ENCODE assay signal across 17 cellular contexts in genomic region chr1:38994196-38994595, GRCh38. TPM values are rescaled to one million over a fixed set of nuclear protein-coding genes. Genes with fewer than 3 reads are reported as not detected.
DNase-seq lines count a peak whose midpoint lies in the region; ATAC-seq and TF ChIP-seq lines count a peak whose summit lies in the region.
"Had no signal": no experiment of that assay in that cellular context is flagged by ENCODE, and none has a peak within 500 bp of the region (broad histone marks: within the 10 kb centered on the region; RNA-seq: fewer than 3 reads in every experiment).

No MANE protein-coding gene starts in this region.

- peak overlapping the region; percentile 39 for H3K27ac ChIP-seq in CD4-positive, CD25-positive, alpha-beta regulatory T cell (ENCODE audit: insufficient read depth, low read length, poor library complexity, severe bottlenecking)
- H3K27ac ChIP-seq in hepatocyte, result no peak overlapping the region
- H3K27ac ChIP-seq in Peyer's patch, result no peak overlapping the region
- H3K27ac ChIP-seq: thyroid gland had no signal

- peaks cover 80% of the 10 kb centered on the region for H3K4me1 ChIP-seq in CD4-positive, CD25-positive, alpha-beta regulatory T cell (ENCODE audit: control insufficient read depth, insufficient read depth, low read length, poor library complexity, severe bottlenecking)
- peaks cover 27% of the 10 kb centered on the region for H3K4me1 ChIP-seq in hepatocyte (ENCODE audit: insufficient read depth)
- H3K4me1 ChIP-seq in Peyer's patch, result peaks cover 0 to 42% (median 2%) of the 10 kb centered on the region in 4 donors
- H3K4me1 ChIP-seq: BE2C had no signal

- peak overlapping the region; percentile 0 to 72 (median 62) for H3K4me3 Mint-ChIP-seq in CD4-positive, CD25-positive, alpha-beta regulatory T cell
- H3K4me3 Mint-ChIP-seq in T-helper 17 cell, result peak overlapping the region; percentile 25
- H3K4me3 Mint-ChIP-seq: nephron progenitor cell had no signal

- peak overlapping the region; percentile 87 for H3K4me2 ChIP-seq in hepatocyte

- H3K4me1 Mint-ChIP-seq in CD4-positive, CD25-positive, alpha-beta regulatory T cell, result peaks cover 36 to 78% (median 54%) of the 10 kb centered on the region in 4 donors
- peaks cover 52% of the 10 kb centered on the region for H3K4me1 Mint-ChIP-seq in T-helper 17 cell

- H3K27me3 ChIP-seq in BJ (ENCODE audit: control insufficient read depth, insufficient read depth, low read length), result no peaks in the 10 kb centered on the region
- no peaks in the 10 kb centered on the region for H3K27me3 ChIP-seq in CD4-positive, CD25-positive, alpha-beta regulatory T cell (ENCODE audit: control insufficient read depth, insufficient read depth, low read length)
- no peaks in the 10 kb centered on the region for H3K27me3 ChIP-seq in hepatocyte
- no peaks in the 10 kb centered on the region for H3K27me3 ChIP-seq in Peyer's patch
- H3K27me3 ChIP-seq: BE2C, thyroid gland had no signal

- peaks cover 70% of the 10 kb centered on the region for H4K20me1 ChIP-seq in hepatocyte (ENCODE audit: insufficient read depth, poor library complexity, severe bottlenecking)

- H3K27me3 Mint-ChIP-seq in CD4-positive, CD25-positive, alpha-beta regulatory T cell, result peaks cover 6% of the 10 kb centered on the region
- no peaks in the 10 kb centered on the region for H3K27me3 Mint-ChIP-seq in T-helper 17 cell

- H2AFZ ChIP-seq in hepatocyte, result no peak overlapping the region

- CTCF ChIA-PET in BJ (lab: Yijun Ruan, JAX), result no interaction called here

- H3K4me3 ChIP-seq in BJ (ENCODE audit: low read depth, low read length) (no peak overlapping the region), hepatocyte (no peak overlapping the region), Peyer's patch (no peak overlapping the region)
- peak overlapping the region; percentile 19 for H3K4me3 ChIP-seq in CD4-positive, CD25-positive, alpha-beta regulatory T cell (ENCODE audit: low read depth, low read length)
- H3K4me3 ChIP-seq: thyroid gland had no signal

- H3K9me3 ChIP-seq in CD4-positive, CD25-positive, alpha-beta regulatory T cell (ENCODE audit: control insufficient read depth in 2 of 2, low read length in 2 of 2), result no peaks in the 10 kb centered on the region
- H3K9me3 ChIP-seq in T-helper 17 cell (ENCODE audit: control insufficient read depth, low read length, poor library complexity, severe bottlenecking) (no peaks in the 10 kb centered on the region), hepatocyte (ENCODE audit: low read depth) (no peaks in the 10 kb centered on the region), Peyer's patch (no peaks in the 10 kb centered on the region)
- H3K9me3 ChIP-seq: BE2C, thyroid gland had no signal

- H3K36me3 ChIP-seq in BJ (ENCODE audit: control insufficient read depth, insufficient read depth, low read length) (peaks cover 3% of the 10 kb centered on the region; the same call in 1 of the 2 replicates), hepatocyte (replicated peaks; ENCODE audit: insufficient read depth, low read depth) (no peaks in the 10 kb centered on the region), Peyer's patch (peaks cover 0 to 32% (median 0%) of the 10 kb centered on the region in 3 donors)
- H3K36me3 ChIP-seq in CD4-positive, CD25-positive, alpha-beta regulatory T cell (ENCODE audit: control insufficient read depth, insufficient read depth, low read length), result peaks cover 16% of the 10 kb centered on the region
- H3K36me3 ChIP-seq: thyroid gland had no signal

- peaks cover 80% of the 10 kb centered on the region for H3K79me2 ChIP-seq in hepatocyte

- WGBS in hepatocyte (ENCODE audit: low lambda C conversion rate, missing lambda C conversion rate), result 64% methylated on average over 5 of the region's 5 CpGs

- H3K27ac Mint-ChIP-seq in CD4-positive, CD25-positive, alpha-beta regulatory T cell, result peak overlapping the region in 2 of 3 donors; percentile 67 to 74
- peak overlapping the region; percentile 93 for H3K27ac Mint-ChIP-seq in T-helper 17 cell
- H3K27ac Mint-ChIP-seq: nephron progenitor cell had no signal

- H3K36me3 Mint-ChIP-seq in CD4-positive, CD25-positive, alpha-beta regulatory T cell, result peaks cover 19% of the 10 kb centered on the region
- H3K36me3 Mint-ChIP-seq in T-helper 17 cell (ENCODE audit: low read depth), result peaks cover 2% of the 10 kb centered on the region

- no peaks in the 10 kb centered on the region for H3K9me3 Mint-ChIP-seq in CD4-positive, CD25-positive, alpha-beta regulatory T cell
- H3K9me3 Mint-ChIP-seq: nephron progenitor cell had no signal

- TF ChIP-seq CTCF in BJ (IDR thresholded peaks at IDR 0.05; ENCODE audit: insufficient read depth, low read depth, low read length) (no peak), hepatocyte (IDR thresholded peaks at IDR 0.05; ENCODE audit: poor library complexity) (no peak), Peyer's patch (IDR thresholded peaks at IDR 0.05) (no peak)

- no peaks in the 10 kb centered on the region for H3K9me2 ChIP-seq in hepatocyte (replicated peaks; ENCODE audit: insufficient read depth)

- no peak for ATAC-seq in CD4-positive, CD25-positive, alpha-beta regulatory T cell (ENCODE audit: low read depth in 2 of 2)
- ATAC-seq in T-helper 17 cell, result no peak

- POLR2A ChIA-PET in BJ (lab: Charles Lee), result no interaction called here

- no peak for TF ChIP-seq POLR2A in Peyer's patch (IDR thresholded peaks at IDR 0.05)

- DNase-seq in BJ (ENCODE audit: low read depth) (peak; percentile 16), T-helper 17 cell (no peak), hepatocyte (ENCODE audit: low spot score) (no peak), SIG-M5 (lab: John Stamatoyannopoulos, UW) (no peak), NCI-H128 (lab: John Stamatoyannopoulos, UW; ENCODE audit: unreplicated experiment) (no peak), Peyer's patch (no peak)
- DNase-seq in CD4-positive, CD25-positive, alpha-beta regulatory T cell, result no peak
- DNase-seq: activated CD4-positive, alpha-beta T cell treated with anti-CD3 and anti-CD28 coated beads, Interleukin-2, amount 50 U/mL, for 4 hours; BE2C; DMS153; KBM-7; NCI-H1048; nephron progenitor cell; stimulated activated CD4-positive, alpha-beta T cell treated with anti-CD3 and anti-CD28 coated beads, Interleukin-12 subunit alpha, Interleukin-12 subunit beta, amount 100 ng/mL, for 4 hours; thyroid gland had no signal

RNA-seq across cellular contexts. Expression of gene AKIRIN1, which starts 3.1 kb away (rescaled TPM):
- polyA plus RNA-seq in BJ (2011; rRNA removed) (31.5 and 48.7 TPM in 2 replicates), hepatocyte (70.7 and 77.3 TPM in 2 replicates)
- polyA minus RNA-seq in BJ (2011; rRNA and poly(A)+ RNA removed), result 14.6 and 16.4 TPM in 2 replicates
- 97.9 TPM for total RNA-seq in CD4-positive, CD25-positive, alpha-beta regulatory T cell
- 100 to 1,000 TPM in 2 of 4 donors, 10 to 100 TPM in 2; 99.4 to 109 (median 103) TPM for polyA plus RNA-seq in CD4-positive, CD25-positive, alpha-beta regulatory T cell
- total RNA-seq in T-helper 17 cell (10 to 100 TPM; 74.2 to 82.1 TPM), hepatocyte (75.1 and 81.9 TPM in 2 replicates), Peyer's patch (10 to 100 TPM; 18.9 to 39.6 (median 33.8) TPM)

RNA-seq across cellular contexts. Expression of gene NDUFS5, which starts 32.0 kb away (rescaled TPM):
- 223 and 632 TPM in 2 replicates for polyA plus RNA-seq in BJ (2011; rRNA removed)
- polyA minus RNA-seq in BJ (2011; rRNA and poly(A)+ RNA removed), result 48.6 and 64.8 TPM in 2 replicates
- 101 TPM for total RNA-seq in CD4-positive, CD25-positive, alpha-beta regulatory T cell
- 100 to 1,000 TPM; 612 to 867 (median 641) TPM for polyA plus RNA-seq in CD4-positive, CD25-positive, alpha-beta regulatory T cell
- total RNA-seq in T-helper 17 cell, result 10 to 100 TPM; 86.6 to 94.0 TPM
- total RNA-seq in hepatocyte, result 449 and 465 TPM in 2 replicates
- 535 and 547 TPM in 2 replicates for polyA plus RNA-seq in hepatocyte
- total RNA-seq in Peyer's patch, result 100 to 1,000 TPM; 192 to 562 (median 213) TPM

RNA-seq across cellular contexts. Expression of gene RHBDL2, which starts 52.6 kb away (rescaled TPM):
- 0.07 and 0.33 TPM in 2 replicates for polyA plus RNA-seq in BJ (2011; rRNA removed)
- polyA minus RNA-seq in BJ (2011; rRNA and poly(A)+ RNA removed), result not detected in 2 replicates
- not detected for total RNA-seq in CD4-positive, CD25-positive, alpha-beta regulatory T cell
- polyA plus RNA-seq in CD4-positive, CD25-positive, alpha-beta regulatory T cell, result under 1 TPM in 2 of 4 donors, not detected in 2; 0.10 TPM
- total RNA-seq in T-helper 17 cell, result not detected
- 0.57 TPM in 1 of 2 replicates, not detected in the other for total RNA-seq in hepatocyte
- polyA plus RNA-seq in hepatocyte, result 0.77 and 1.4 TPM in 2 replicates
- total RNA-seq in Peyer's patch, result under 1 TPM in 1 of 4 donors, not detected in 3; 0.66 TPM
- total RNA-seq: epithelial cell of proximal tubule, SK-MEL-5, thyroid gland had no signal
